In genomic region chr6:33840064-33840926, GRCh38 we compare ENCODE assay signal across 8 cellular contexts.
DNase-seq lines count a peak whose midpoint lies in the region; ATAC-seq and TF ChIP-seq lines count a peak whose summit lies in the region.

No MANE protein-coding gene starts in this region.

- TF ChIP-seq CTCF in GM13976 (IDR thresholded peaks at IDR 0.05; ENCODE audit: borderline replicate concordance, control extremely low read depth, extremely low read depth, insufficient read depth, missing control alignments): no peak
- no peak for TF ChIP-seq CTCF in nephron progenitor cell (IDR thresholded peaks at IDR 0.05)

- no peak for TF ChIP-seq RAD21 in Ishikawa (IDR thresholded peaks at IDR 0.05; ENCODE audit: low read depth)

- peaks cover 13 to 18% of the 10 kb centered on the region in 2 donors for H3K4me1 Mint-ChIP-seq in effector memory CD8-positive, alpha-beta T cell (ENCODE audit: low read depth in 2 of 2)
- H3K4me1 Mint-ChIP-seq in nephron progenitor cell: peaks cover 75% of the 10 kb centered on the region

- no peak overlapping the region for H3K4me3 Mint-ChIP-seq in effector memory CD8-positive, alpha-beta T cell
- peak overlapping the region; percentile 29 for H3K4me3 Mint-ChIP-seq in nephron progenitor cell

- peak; percentile 52 for ATAC-seq in effector memory CD8-positive, alpha-beta T cell (replicated peaks)
- ATAC-seq in HG03378 (IDR thresholded peaks at IDR 0.05; ENCODE audit: unreplicated experiment) (no peak), HG03095 (IDR thresholded peaks at IDR 0.05; ENCODE audit: unreplicated experiment) (no peak)

- peak overlapping the region; percentile 15 to 50 for H3K27ac Mint-ChIP-seq in effector memory CD8-positive, alpha-beta T cell
- peak overlapping the region; percentile 81 for H3K27ac Mint-ChIP-seq in nephron progenitor cell

- peak; percentile 56; the same call in 1 of the 2 replicates for TF ChIP-seq EP300 in Ishikawa (IDR thresholded peaks at IDR 0.05; ENCODE audit: borderline replicate concordance)

- in situ Hi-C loops in GM13976 (cut with MboI; ENCODE audit: low sequenced_read_pairs, unreplicated experiment): no loop called here

- H3K9me3 Mint-ChIP-seq in effector memory CD8-positive, alpha-beta T cell: peaks cover 0 to 6% of the 10 kb centered on the region in 2 donors
- H3K9me3 Mint-ChIP-seq in nephron progenitor cell: peaks cover 17% of the 10 kb centered on the region

- no peaks in the 10 kb centered on the region for H3K36me3 Mint-ChIP-seq in effector memory CD8-positive, alpha-beta T cell (ENCODE audit: insufficient read depth)
- H3K36me3 Mint-ChIP-seq in nephron progenitor cell (ENCODE audit: low read depth): peaks cover 7% of the 10 kb centered on the region

- peaks cover 17 to 57% of the 10 kb centered on the region in 2 donors for H3K27me3 Mint-ChIP-seq in effector memory CD8-positive, alpha-beta T cell
- H3K27me3 Mint-ChIP-seq in nephron progenitor cell (ENCODE audit: low read depth, poor library complexity): peaks cover 3% of the 10 kb centered on the region

- DNase-seq in AG08395 (ENCODE audit: low spot score) (peak; percentile 97), GM13976 (ENCODE audit: low spot score) (peak; percentile 70), UCSD-AML1 (lab: John Stamatoyannopoulos, UW; ENCODE audit: unreplicated experiment) (peak; percentile 60), nephron progenitor cell (no peak)
- no peak for DNase-seq in effector memory CD8-positive, alpha-beta T cell

TF ChIP-seq in Ishikawa, 13 proteins besides CTCF, POLR2A, EP300 and RAD21:
- TF ChIP-seq USF1 (IDR thresholded peaks at IDR 0.05): peak; percentile 22; the same call in 1 of the 2 replicates
- TF ChIP-seq TEAD4 (IDR thresholded peaks at IDR 0.05): no peak
- TF ChIP-seq, protein P1, sequence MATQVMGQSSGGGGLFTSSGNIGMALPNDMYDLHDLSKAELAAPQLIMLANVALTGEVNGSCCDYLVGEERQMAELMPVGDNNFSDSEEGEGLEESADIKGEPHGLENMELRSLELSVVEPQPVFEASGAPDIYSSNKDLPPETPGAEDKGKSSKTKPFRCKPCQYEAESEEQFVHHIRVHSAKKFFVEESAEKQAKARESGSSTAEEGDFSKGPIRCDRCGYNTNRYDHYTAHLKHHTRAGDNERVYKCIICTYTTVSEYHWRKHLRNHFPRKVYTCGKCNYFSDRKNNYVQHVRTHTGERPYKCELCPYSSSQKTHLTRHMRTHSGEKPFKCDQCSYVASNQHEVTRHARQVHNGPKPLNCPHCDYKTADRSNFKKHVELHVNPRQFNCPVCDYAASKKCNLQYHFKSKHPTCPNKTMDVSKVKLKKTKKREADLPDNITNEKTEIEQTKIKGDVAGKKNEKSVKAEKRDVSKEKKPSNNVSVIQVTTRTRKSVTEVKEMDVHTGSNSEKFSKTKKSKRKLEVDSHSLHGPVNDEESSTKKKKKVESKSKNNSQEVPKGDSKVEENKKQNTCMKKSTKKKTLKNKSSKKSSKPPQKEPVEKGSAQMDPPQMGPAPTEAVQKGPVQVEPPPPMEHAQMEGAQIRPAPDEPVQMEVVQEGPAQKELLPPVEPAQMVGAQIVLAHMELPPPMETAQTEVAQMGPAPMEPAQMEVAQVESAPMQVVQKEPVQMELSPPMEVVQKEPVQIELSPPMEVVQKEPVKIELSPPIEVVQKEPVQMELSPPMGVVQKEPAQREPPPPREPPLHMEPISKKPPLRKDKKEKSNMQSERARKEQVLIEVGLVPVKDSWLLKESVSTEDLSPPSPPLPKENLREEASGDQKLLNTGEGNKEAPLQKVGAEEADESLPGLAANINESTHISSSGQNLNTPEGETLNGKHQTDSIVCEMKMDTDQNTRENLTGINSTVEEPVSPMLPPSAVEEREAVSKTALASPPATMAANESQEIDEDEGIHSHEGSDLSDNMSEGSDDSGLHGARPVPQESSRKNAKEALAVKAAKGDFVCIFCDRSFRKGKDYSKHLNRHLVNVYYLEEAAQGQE (IDR thresholded peaks at IDR 0.05; ENCODE audit: low read depth): no peak

Comparison
In these comparisons a context has a peak if more than half of its experiments do, and no peak if none do; other contexts are left out.
1. DNase-seq: peak in AG08395 (single experiment), GM13976 (single experiment) and UCSD-AML1 (single experiment); none in effector memory CD8-positive, alpha-beta T cell (0 of 3) and nephron progenitor cell (single experiment).